In the genomic region with DNA sequence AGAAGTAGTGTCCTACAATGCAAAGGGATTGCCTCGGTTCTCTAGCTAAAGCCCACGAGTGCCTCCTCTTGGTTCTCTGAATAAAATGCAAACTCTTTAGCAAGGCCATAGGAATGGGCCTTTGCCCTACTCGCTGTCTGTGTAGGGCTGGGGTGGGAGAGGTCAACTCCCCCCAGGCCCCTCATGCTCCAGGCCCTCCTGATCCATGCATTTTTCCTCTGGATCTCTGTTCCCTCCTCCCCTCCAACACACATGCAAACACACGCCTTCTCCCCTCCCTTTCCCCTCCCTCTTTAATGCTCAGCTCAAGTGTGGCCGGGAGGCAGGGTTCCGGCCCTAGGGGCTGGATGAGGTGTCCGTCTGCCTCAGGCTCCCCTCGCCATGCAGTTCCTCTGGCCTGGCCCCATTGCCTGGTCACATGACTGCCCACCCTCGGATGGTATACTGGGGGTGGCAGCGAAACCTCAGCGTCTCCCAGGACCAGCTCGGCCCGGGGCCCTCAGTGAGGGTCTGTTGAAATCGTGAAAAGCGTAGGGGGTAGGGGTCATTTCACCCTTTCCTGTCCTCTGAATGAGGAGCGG, we compare ENCODE assay signal across 11 cellular contexts. TPM values are rescaled to one million over a fixed set of nuclear protein-coding genes. Genes with fewer than 3 reads are reported as not detected.
A peak's percentile ranks its signal among the peaks of the same experiment; 100 is the strongest.
DNase-seq lines count a peak whose midpoint lies in the region; ATAC-seq, FAIRE-seq and TF ChIP-seq lines count a peak whose summit lies in the region.
"Had no signal": no experiment of that assay in that cellular context is flagged by ENCODE, and none has a peak within 500 bp of the region (broad histone marks: within the 10 kb centered on the region; RNA-seq: fewer than 3 reads in every experiment).

No MANE protein-coding gene starts in this region.

- peaks cover 8% of the 10 kb centered on the region for H3K4me1 Mint-ChIP-seq in activated naive CD8-positive, alpha-beta T cell treated with anti-CD3 and anti-CD28 coated beads, Interleukin-2, amount 10 ng/mL, durations not matched to agents 7 days and 5 days
- peaks cover 15% of the 10 kb centered on the region for H3K4me1 Mint-ChIP-seq in activated naive CD8-positive, alpha-beta T cell treated with anti-CD3 and anti-CD28 coated beads for 36 hours
- H3K4me1 Mint-ChIP-seq in T-cell, result peaks cover 25 to 32% (median 29%) of the 10 kb centered on the region in 3 donors
- H3K4me1 Mint-ChIP-seq in activated T-cell treated with anti-CD3 and anti-CD28 coated beads, Interleukin-2, amount 50 U/mL, for 72 hours (ENCODE audit: low read depth), result peaks cover 22% of the 10 kb centered on the region

- H3K9me3 ChIP-seq in kidney (ENCODE audit: control insufficient read depth in 1 of 2, low read length in 2 of 2) (no peaks in the 10 kb centered on the region), upper lobe of right lung (no peaks in the 10 kb centered on the region), breast epithelium (no peaks in the 10 kb centered on the region)

- TF ChIP-seq CTCF in kidney (IDR thresholded peaks at IDR 0.05; ENCODE audit: borderline replicate concordance, extremely low read depth, insufficient read depth), result no peak
- TF ChIP-seq CTCF in upper lobe of right lung (IDR thresholded peaks at IDR 0.05), result no peak
- no peak for TF ChIP-seq CTCF in breast epithelium (IDR thresholded peaks at IDR 0.05)

- H3K27ac Mint-ChIP-seq in activated naive CD8-positive, alpha-beta T cell treated with anti-CD3 and anti-CD28 coated beads, Interleukin-2, amount 10 ng/mL, durations not matched to agents 7 days and 5 days, result peak overlapping the region; percentile 56
- no peak overlapping the region for H3K27ac Mint-ChIP-seq in activated naive CD8-positive, alpha-beta T cell treated with anti-CD3 and anti-CD28 coated beads for 36 hours
- H3K27ac Mint-ChIP-seq in T-cell, result peak overlapping the region; percentile 50 to 69
- H3K27ac Mint-ChIP-seq in activated T-cell treated with anti-CD3 and anti-CD28 coated beads, Interleukin-2, amount 50 U/mL, for 72 hours, result no peak overlapping the region
- H3K27ac Mint-ChIP-seq: activated CD4-positive, alpha-beta T cell treated with anti-CD3 and anti-CD28 coated beads for 36 hours had no signal

- H3K4me3 ChIP-seq in kidney (ENCODE audit: low read length in 2 of 2) (no peak overlapping the region), upper lobe of right lung (no peak overlapping the region), breast epithelium (no peak overlapping the region)

- no peak for FAIRE-seq in kidney (lab: Jason Lieb, UNC)
- FAIRE-seq: astrocyte had no signal

- no peak overlapping the region for H3K4me3 Mint-ChIP-seq in activated naive CD8-positive, alpha-beta T cell treated with anti-CD3 and anti-CD28 coated beads, Interleukin-2, amount 10 ng/mL, durations not matched to agents 7 days and 5 days
- H3K4me3 Mint-ChIP-seq in activated naive CD8-positive, alpha-beta T cell treated with anti-CD3 and anti-CD28 coated beads for 36 hours, result no peak overlapping the region
- H3K4me3 Mint-ChIP-seq in T-cell, result peak overlapping the region in 1 of 3 donors; percentile 73
- H3K4me3 Mint-ChIP-seq in activated T-cell treated with anti-CD3 and anti-CD28 coated beads, Interleukin-2, amount 50 U/mL, for 72 hours, result peak overlapping the region in 1 of 2 donors; percentile 62
- H3K4me3 Mint-ChIP-seq: activated CD4-positive, alpha-beta T cell treated with anti-CD3 and anti-CD28 coated beads for 36 hours had no signal

- ATAC-seq in activated naive CD8-positive, alpha-beta T cell treated with anti-CD3 and anti-CD28 coated beads, Interleukin-2, amount 10 ng/mL, durations not matched to agents 7 days and 5 days (ENCODE audit: low read depth), result no peak
- no peak for ATAC-seq in T-cell (replicated peaks in 1 of 4)
- peak; percentile 19 for ATAC-seq in upper lobe of right lung
- no peak for ATAC-seq in activated T-cell treated with anti-CD3 and anti-CD28 coated beads, Interleukin-2, amount 50 U/mL, for 72 hours (replicated peaks in 1 of 2)

- TF ChIP-seq POLR2A in breast epithelium (IDR thresholded peaks at IDR 0.05), result no peak

- H3K27ac ChIP-seq in kidney (ENCODE audit: low read depth in 2 of 2, low read length in 2 of 2) (peak overlapping the region in 1 of 2 donors; percentile 11), upper lobe of right lung (peak overlapping the region; percentile 80), breast epithelium (peak overlapping the region in 1 of 2 donors; percentile 48)
- H3K27ac ChIP-seq: foreskin keratinocyte had no signal

- DNase-seq in activated naive CD8-positive, alpha-beta T cell treated with anti-CD3 and anti-CD28 coated beads, Interleukin-2, amount 10 ng/mL, durations not matched to agents 7 days and 5 days, result no peak
- no peak for DNase-seq in activated naive CD8-positive, alpha-beta T cell treated with anti-CD3 and anti-CD28 coated beads for 36 hours
- DNase-seq in T-cell, result no peak
- DNase-seq in kidney, result peak; percentile 48
- no peak for DNase-seq in upper lobe of right lung
- no peak for DNase-seq in kidney glomerular epithelial cell (lab: John Stamatoyannopoulos, UW)
- DNase-seq in activated T-cell treated with anti-CD3 and anti-CD28 coated beads, Interleukin-2, amount 50 U/mL, for 72 hours, result no peak
- no peak for DNase-seq in breast epithelium (ENCODE audit: low spot score in 2 of 2)
- DNase-seq: foreskin keratinocyte had no signal

- H3K27me3 ChIP-seq in upper lobe of right lung, result no peaks in the 10 kb centered on the region
- no peaks in the 10 kb centered on the region for H3K27me3 ChIP-seq in breast epithelium
- H3K27me3 ChIP-seq: foreskin keratinocyte had no signal

- intact Hi-C loops in kidney (cut with DNase I) (no loop called here), upper lobe of right lung (cut with DNase I) (no loop called here), breast epithelium (cut with DNase I; ENCODE audit: low total_unique reads) (no loop called here)

- no peaks in the 10 kb centered on the region for H3K9me3 Mint-ChIP-seq in activated naive CD8-positive, alpha-beta T cell treated with anti-CD3 and anti-CD28 coated beads, Interleukin-2, amount 10 ng/mL, durations not matched to agents 7 days and 5 days
- no peaks in the 10 kb centered on the region for H3K9me3 Mint-ChIP-seq in activated naive CD8-positive, alpha-beta T cell treated with anti-CD3 and anti-CD28 coated beads for 36 hours
- H3K9me3 Mint-ChIP-seq in T-cell, result no peaks in the 10 kb centered on the region
- H3K9me3 Mint-ChIP-seq in activated T-cell treated with anti-CD3 and anti-CD28 coated beads, Interleukin-2, amount 50 U/mL, for 72 hours, result no peaks in the 10 kb centered on the region

- H3K9ac ChIP-seq in kidney (ENCODE audit: low read length in 2 of 2), result no peak overlapping the region

- CTCF ChIA-PET in T-cell (lab: Charles Lee), result interaction anchor here (1.2 to 6.1 kb wide), 2 partner anchors 44 to 45 kb away, joined by 4 to 27 read pairs; no protein-coding TSS in a partner anchor

- no peaks in the 10 kb centered on the region for H3K36me3 ChIP-seq in kidney (ENCODE audit: control insufficient read depth in 1 of 2, insufficient read depth in 2 of 2, low read length in 2 of 2)
- H3K36me3 ChIP-seq in upper lobe of right lung, result no peaks in the 10 kb centered on the region
- no peaks in the 10 kb centered on the region for H3K36me3 ChIP-seq in breast epithelium

- H3K27me3 Mint-ChIP-seq in activated naive CD8-positive, alpha-beta T cell treated with anti-CD3 and anti-CD28 coated beads, Interleukin-2, amount 10 ng/mL, durations not matched to agents 7 days and 5 days, result no peaks in the 10 kb centered on the region
- H3K27me3 Mint-ChIP-seq in activated naive CD8-positive, alpha-beta T cell treated with anti-CD3 and anti-CD28 coated beads for 36 hours, result no peaks in the 10 kb centered on the region
- H3K27me3 Mint-ChIP-seq in T-cell, result no peaks in the 10 kb centered on the region
- no peaks in the 10 kb centered on the region for H3K27me3 Mint-ChIP-seq in activated T-cell treated with anti-CD3 and anti-CD28 coated beads, Interleukin-2, amount 50 U/mL, for 72 hours (ENCODE audit: low read depth)
- H3K27me3 Mint-ChIP-seq: activated CD4-positive, alpha-beta T cell treated with anti-CD3 and anti-CD28 coated beads for 36 hours had no signal

- POLR2A ChIA-PET in activated naive CD8-positive, alpha-beta T cell treated with anti-CD3 and anti-CD28 coated beads, Interleukin-2, amount 10 ng/mL, durations not matched to agents 7 days and 5 days (lab: Charles Lee), result interaction anchor here (0.5 to 2.0 kb wide), 4 partner anchors 14 to 185 kb away, joined by 3 to 11 read pairs (median 4); partner anchors contain the start of genes KLF11 and TAF1B
- POLR2A ChIA-PET in T-cell (lab: Charles Lee), result no interaction called here

- H3K36me3 Mint-ChIP-seq in activated naive CD8-positive, alpha-beta T cell treated with anti-CD3 and anti-CD28 coated beads, Interleukin-2, amount 10 ng/mL, durations not matched to agents 7 days and 5 days, result no peaks in the 10 kb centered on the region
- H3K36me3 Mint-ChIP-seq in activated naive CD8-positive, alpha-beta T cell treated with anti-CD3 and anti-CD28 coated beads for 36 hours, result no peaks in the 10 kb centered on the region
- H3K36me3 Mint-ChIP-seq in T-cell, result no peaks in the 10 kb centered on the region
- H3K36me3 Mint-ChIP-seq in activated T-cell treated with anti-CD3 and anti-CD28 coated beads, Interleukin-2, amount 50 U/mL, for 72 hours (ENCODE audit: insufficient read depth in 2 of 2), result no peaks in the 10 kb centered on the region

- H3K4me1 ChIP-seq in kidney (ENCODE audit: control insufficient read depth in 1 of 2, insufficient read depth in 1 of 2, low read depth in 1 of 2, low read length in 2 of 2), result peaks cover 0 to 7% of the 10 kb centered on the region in 2 donors
- H3K4me1 ChIP-seq in upper lobe of right lung, result peaks cover 22% of the 10 kb centered on the region
- no peaks in the 10 kb centered on the region for H3K4me1 ChIP-seq in breast epithelium
- H3K4me1 ChIP-seq: foreskin keratinocyte had no signal

RNA-seq across cellular contexts. Expression of gene KLF11, which starts 14.9 kb away (rescaled TPM):
- 1 to 10 TPM; 6.8 to 7.1 TPM for total RNA-seq in activated naive CD8-positive, alpha-beta T cell treated with anti-CD3 and anti-CD28 coated beads, Interleukin-2, amount 10 ng/mL, durations not matched to agents 7 days and 5 days
- 1 to 10 TPM; 3.7 to 3.9 TPM for total RNA-seq in activated naive CD8-positive, alpha-beta T cell treated with anti-CD3 and anti-CD28 coated beads for 36 hours
- total RNA-seq in T-cell, result 10 to 100 TPM in 3 of 5 donors, 1 to 10 TPM in 2; 6.8 to 36.3 (median 10.3) TPM
- 34.0 TPM for total RNA-seq in kidney
- polyA plus RNA-seq in kidney (ENCODE audit: insufficient read depth, low read depth, low replicate concordance), result 9.4 TPM
- total RNA-seq in upper lobe of right lung, result 45.6 TPM
- 10 to 100 TPM in 1 of 2 donors, 1 to 10 TPM in 1; 5.9 to 11.0 TPM for total RNA-seq in activated T-cell treated with anti-CD3 and anti-CD28 coated beads, Interleukin-2, amount 50 U/mL, for 72 hours
- 10 to 100 TPM; 22.0 to 27.5 (median 22.2) TPM for total RNA-seq in breast epithelium

RNA-seq across cellular contexts. Expression of gene CYS1, which starts 51.7 kb away (rescaled TPM):
- under 1 TPM; 0.11 to 0.14 TPM for total RNA-seq in activated naive CD8-positive, alpha-beta T cell treated with anti-CD3 and anti-CD28 coated beads, Interleukin-2, amount 10 ng/mL, durations not matched to agents 7 days and 5 days
- not detected for total RNA-seq in activated naive CD8-positive, alpha-beta T cell treated with anti-CD3 and anti-CD28 coated beads for 36 hours
- total RNA-seq in T-cell (not detected), kidney (245 TPM), upper lobe of right lung (4.5 TPM), breast epithelium (1 to 10 TPM; 1.3 to 2.4 (median 1.6) TPM)
- 276 TPM for polyA plus RNA-seq in kidney (ENCODE audit: insufficient read depth, low read depth, low replicate concordance)
- under 1 TPM; 0.46 to 0.81 TPM for total RNA-seq in activated T-cell treated with anti-CD3 and anti-CD28 coated beads, Interleukin-2, amount 50 U/mL, for 72 hours
- total RNA-seq: activated CD4-positive, alpha-beta T cell treated with anti-CD3 and anti-CD28 coated beads for 36 hours had no signal

Comparison
In these comparisons a context has a peak if more than half of its experiments do, and no peak if none do; other contexts are left out.
1. H3K27ac Mint-ChIP-seq: peak in activated naive CD8-positive, alpha-beta T cell treated with anti-CD3 and anti-CD28 coated beads, Interleukin-2, amount 10 ng/mL, durations not matched to agents 7 days and 5 days (single experiment) and T-cell (2 of 2); none in activated naive CD8-positive, alpha-beta T cell treated with anti-CD3 and anti-CD28 coated beads for 36 hours (single experiment) and activated T-cell treated with anti-CD3 and anti-CD28 coated beads, Interleukin-2, amount 50 U/mL, for 72 hours (single experiment).
2. RNA of gene CYS1, which starts 51.7 kb away (total RNA-seq): 245 TPM in kidney (single experiment); 4.5 TPM in upper lobe of right lung (single experiment), 1.3 to 2.4 TPM in breast epithelium, 0.46 to 0.81 TPM in activated T-cell treated with anti-CD3 and anti-CD28 coated beads, Interleukin-2, amount 50 U/mL, for 72 hours, 0.11 to 0.14 TPM in activated naive CD8-positive, alpha-beta T cell treated with anti-CD3 and anti-CD28 coated beads, Interleukin-2, amount 10 ng/mL, durations not matched to agents 7 days and 5 days, not detected in activated naive CD8-positive, alpha-beta T cell treated with anti-CD3 and anti-CD28 coated beads for 36 hours and not detected in T-cell; every median in the first group is over 10 times any median in the second.